25 cellular contexts compared by ENCODE assay signal in genomic region chr5:179232091-179232490, GRCh38.
"Had no signal": no experiment of that assay in that cellular context is flagged by ENCODE, and none has a peak within 500 bp of the region (broad histone marks: within the 10 kb centered on the region; RNA-seq: fewer than 3 reads in every experiment).

No MANE protein-coding gene starts in this region.

- H3K9me3 ChIP-seq: transverse colon, vagina had no signal

- H3K4me1 ChIP-seq: breast epithelium, heart left ventricle, transverse colon had no signal

- H3K27ac Mint-ChIP-seq: activated CD4-positive, alpha-beta memory T cell treated with anti-CD3 and anti-CD28 coated beads, Interleukin-2, amount 10 ng/mL, durations not matched to agents 7 days and 5 days; activated CD4-positive, alpha-beta T cell treated with anti-CD3 and anti-CD28 coated beads, Interleukin-2, amount 10 ng/mL, durations not matched to agents 24 days and 14 days; activated CD8-positive, alpha-beta memory T cell treated with anti-CD3 and anti-CD28 coated beads, Interleukin-2, amount 10 ng/mL, durations not matched to agents 7 days and 5 days; activated naive CD4-positive, alpha-beta T cell treated with anti-CD3 and anti-CD28 coated beads for 36 hours; activated naive CD8-positive, alpha-beta T cell treated with anti-CD3 and anti-CD28 coated beads, Interleukin-2, amount 10 ng/mL, durations not matched to agents 7 days and 5 days; activated T-helper 17 cell treated with anti-CD3 and anti-CD28 coated beads, Interleukin-2, amount 50 U/mL, for 72 hours; nephron progenitor cell; stimulated activated effector memory CD8-positive, alpha-beta T cell treated with anti-CD3 and anti-CD28 coated beads, Interleukin-12 subunit alpha, Interleukin-12 subunit beta, amount 100 ng/mL, for 72 hours; stimulated activated naive CD8-positive, alpha-beta T cell treated with anti-CD3 and anti-CD28 coated beads, Interleukin-15, amount 100 ng/mL, for 72 hours; T-cell; T-helper 2 cell treated with Interferon-gamma antibody and Interleukin-4, amounts not matched to agents 5 μg/mL and 100 μg/mL, for 36 hours had no signal

- H3K27me3 ChIP-seq: breast epithelium, gastroesophageal sphincter, heart left ventricle, transverse colon, vagina had no signal

- H3K27ac ChIP-seq: breast epithelium, epithelial cell of prostate, gastroesophageal sphincter, heart left ventricle, transverse colon, vagina, VCaP had no signal

- H3K4me1 Mint-ChIP-seq: activated CD4-positive, alpha-beta memory T cell treated with anti-CD3 and anti-CD28 coated beads, Interleukin-2, amount 10 ng/mL, durations not matched to agents 7 days and 5 days; activated CD4-positive, alpha-beta T cell treated with anti-CD3 and anti-CD28 coated beads, Interleukin-2, amount 10 ng/mL, durations not matched to agents 24 days and 14 days; activated CD8-positive, alpha-beta memory T cell treated with anti-CD3 and anti-CD28 coated beads, Interleukin-2, amount 10 ng/mL, durations not matched to agents 7 days and 5 days; activated naive CD8-positive, alpha-beta T cell treated with anti-CD3 and anti-CD28 coated beads, Interleukin-2, amount 10 ng/mL, durations not matched to agents 7 days and 5 days; activated T-helper 17 cell treated with anti-CD3 and anti-CD28 coated beads, Interleukin-2, amount 50 U/mL, for 72 hours; stimulated activated effector memory CD8-positive, alpha-beta T cell treated with anti-CD3 and anti-CD28 coated beads, Interleukin-12 subunit alpha, Interleukin-12 subunit beta, amount 100 ng/mL, for 72 hours; stimulated activated naive CD8-positive, alpha-beta T cell treated with anti-CD3 and anti-CD28 coated beads, Interleukin-15, amount 100 ng/mL, for 72 hours; T-cell had no signal

- H3K9me3 Mint-ChIP-seq: activated CD4-positive, alpha-beta memory T cell treated with anti-CD3 and anti-CD28 coated beads, Interleukin-2, amount 10 ng/mL, durations not matched to agents 7 days and 5 days; activated CD4-positive, alpha-beta T cell treated with anti-CD3 and anti-CD28 coated beads, Interleukin-2, amount 10 ng/mL, durations not matched to agents 24 days and 14 days; activated naive CD8-positive, alpha-beta T cell treated with anti-CD3 and anti-CD28 coated beads, Interleukin-2, amount 10 ng/mL, durations not matched to agents 7 days and 5 days; activated T-helper 17 cell treated with anti-CD3 and anti-CD28 coated beads, Interleukin-2, amount 50 U/mL, for 72 hours; nephron progenitor cell; stimulated activated effector memory CD8-positive, alpha-beta T cell treated with anti-CD3 and anti-CD28 coated beads, Interleukin-12 subunit alpha, Interleukin-12 subunit beta, amount 100 ng/mL, for 72 hours; stimulated activated naive CD8-positive, alpha-beta T cell treated with anti-CD3 and anti-CD28 coated beads, Interleukin-15, amount 100 ng/mL, for 72 hours; T-cell; T-helper 2 cell treated with Interferon-gamma antibody and Interleukin-4, amounts not matched to agents 5 μg/mL and 100 μg/mL, for 36 hours had no signal

- H3K36me3 Mint-ChIP-seq: activated CD8-positive, alpha-beta memory T cell treated with anti-CD3 and anti-CD28 coated beads, Interleukin-2, amount 10 ng/mL, durations not matched to agents 7 days and 5 days; activated naive CD8-positive, alpha-beta T cell treated with anti-CD3 and anti-CD28 coated beads, Interleukin-2, amount 10 ng/mL, durations not matched to agents 7 days and 5 days; stimulated activated effector memory CD8-positive, alpha-beta T cell treated with anti-CD3 and anti-CD28 coated beads, Interleukin-12 subunit alpha, Interleukin-12 subunit beta, amount 100 ng/mL, for 72 hours; T-cell had no signal

- H3K4me3 ChIP-seq: breast epithelium, gastroesophageal sphincter, heart left ventricle, transverse colon, vagina had no signal

- H3K4me3 Mint-ChIP-seq: activated CD4-positive, alpha-beta memory T cell treated with anti-CD3 and anti-CD28 coated beads, Interleukin-2, amount 10 ng/mL, durations not matched to agents 7 days and 5 days; activated CD4-positive, alpha-beta T cell treated with anti-CD3 and anti-CD28 coated beads, Interleukin-2, amount 10 ng/mL, durations not matched to agents 24 days and 14 days; activated CD8-positive, alpha-beta memory T cell treated with anti-CD3 and anti-CD28 coated beads, Interleukin-2, amount 10 ng/mL, durations not matched to agents 7 days and 5 days; activated naive CD4-positive, alpha-beta T cell treated with anti-CD3 and anti-CD28 coated beads for 36 hours; activated naive CD8-positive, alpha-beta T cell treated with anti-CD3 and anti-CD28 coated beads, Interleukin-2, amount 10 ng/mL, durations not matched to agents 7 days and 5 days; activated T-helper 17 cell treated with anti-CD3 and anti-CD28 coated beads, Interleukin-2, amount 50 U/mL, for 72 hours; nephron progenitor cell; stimulated activated effector memory CD8-positive, alpha-beta T cell treated with anti-CD3 and anti-CD28 coated beads, Interleukin-12 subunit alpha, Interleukin-12 subunit beta, amount 100 ng/mL, for 72 hours; stimulated activated naive CD8-positive, alpha-beta T cell treated with anti-CD3 and anti-CD28 coated beads, Interleukin-15, amount 100 ng/mL, for 72 hours; T-cell; T-helper 2 cell treated with Interferon-gamma antibody and Interleukin-4, amounts not matched to agents 5 μg/mL and 100 μg/mL, for 36 hours had no signal

- H3K27me3 Mint-ChIP-seq: activated CD4-positive, alpha-beta memory T cell treated with anti-CD3 and anti-CD28 coated beads, Interleukin-2, amount 10 ng/mL, durations not matched to agents 7 days and 5 days; activated CD4-positive, alpha-beta T cell treated with anti-CD3 and anti-CD28 coated beads, Interleukin-2, amount 10 ng/mL, durations not matched to agents 24 days and 14 days; activated CD8-positive, alpha-beta memory T cell treated with anti-CD3 and anti-CD28 coated beads, Interleukin-2, amount 10 ng/mL, durations not matched to agents 7 days and 5 days; activated naive CD8-positive, alpha-beta T cell treated with anti-CD3 and anti-CD28 coated beads, Interleukin-2, amount 10 ng/mL, durations not matched to agents 7 days and 5 days had no signal

- H3K36me3 ChIP-seq: breast epithelium, gastroesophageal sphincter, heart left ventricle, transverse colon, vagina had no signal

- DNase-seq: activated CD4-positive, alpha-beta memory T cell treated with anti-CD3 and anti-CD28 coated beads, Interleukin-2, amount 10 ng/mL, durations not matched to agents 7 days and 5 days; activated CD4-positive, alpha-beta T cell treated with anti-CD3 and anti-CD28 coated beads, Interleukin-2, amount 10 ng/mL, durations not matched to agents 24 days and 14 days; activated CD8-positive, alpha-beta memory T cell treated with anti-CD3 and anti-CD28 coated beads, Interleukin-2, amount 10 ng/mL, durations not matched to agents 7 days and 5 days; activated naive CD4-positive, alpha-beta T cell treated with anti-CD3 and anti-CD28 coated beads for 36 hours; activated naive CD8-positive, alpha-beta T cell treated with anti-CD3 and anti-CD28 coated beads, Interleukin-2, amount 10 ng/mL, durations not matched to agents 7 days and 5 days; activated T-cell treated with anti-CD3 and anti-CD28 coated beads, Interleukin-2, amount 50 U/mL, for 1 hour; amniotic stem cell; cortex of kidney; mammary epithelial cell; nephron progenitor cell; nucleus accumbens; stimulated activated CD4-positive, alpha-beta T cell treated with anti-CD3 and anti-CD28 coated beads, Interleukin-1b, Interleukin-23, amount 100 ng/mL, for 48 hours; stimulated activated naive CD8-positive, alpha-beta T cell treated with anti-CD3 and anti-CD28 coated beads, Interleukin-15, amount 100 ng/mL, for 72 hours; T-cell; transverse colon had no signal

- ATAC-seq: activated CD4-positive, CD25-positive, alpha-beta regulatory T cell treated with anti-CD3 and anti-CD28 coated beads, Interleukin-2, amount 50 U/mL, for 24 hours; activated CD8-positive, alpha-beta memory T cell treated with anti-CD3 and anti-CD28 coated beads, Interleukin-2, amount 10 ng/mL, durations not matched to agents 7 days and 5 days; activated T-helper 17 cell treated with anti-CD3 and anti-CD28 coated beads, Interleukin-2, amount 50 U/mL, for 72 hours; gastroesophageal sphincter; heart left ventricle; stimulated activated effector memory CD8-positive, alpha-beta T cell treated with anti-CD3 and anti-CD28 coated beads, Interleukin-12 subunit alpha, Interleukin-12 subunit beta, amount 100 ng/mL, for 72 hours; stimulated activated naive CD8-positive, alpha-beta T cell treated with anti-CD3 and anti-CD28 coated beads, Interleukin-15, amount 100 ng/mL, for 72 hours; T-cell had no signal
